Comparison of ENCODE assay signal across 16 cellular contexts in genomic region chr22:19130959-19131684, GRCh38. TPM values are rescaled to one million over a fixed set of nuclear protein-coding genes. Genes with fewer than 3 reads are reported as not detected.
"Had no signal": no experiment of that assay in that cellular context is flagged by ENCODE, and none has a peak within 500 bp of the region (broad histone marks: within the 10 kb centered on the region; RNA-seq: fewer than 3 reads in every experiment).

TSS of gene TSSK2 (plus strand) at chr22:19131308. CDS start at chr22:19131400, 92 bp downstream.

- DNase-seq: activated CD4-positive, alpha-beta T cell treated with anti-CD3 and anti-CD28 coated beads, Interleukin-2, amount 50 U/mL, for 1 hour; activated CD4-positive, CD25-positive, alpha-beta regulatory T cell; activated CD8-positive, alpha-beta memory T cell treated with anti-CD3 and anti-CD28 coated beads, Interleukin-2, amount 10 ng/mL, durations not matched to agents 7 days and 5 days; activated effector memory CD4-positive, alpha-beta T cell treated with anti-CD3 and anti-CD28 coated beads, Interleukin-2, amount 50 U/mL, for 16 hours; activated naive CD8-positive, alpha-beta T cell treated with anti-CD3 and anti-CD28 coated beads for 36 hours; activated T-cell treated with anti-CD3 and anti-CD28 coated beads, Interleukin-2, amount 50 U/mL, for 4 hours; brain microvascular endothelial cell; lower lobe of right lung; naive B cell; small intestine; T-helper 2 cell; tibial artery; uterus had no signal

- H3K27me3 Mint-ChIP-seq: activated CD8-positive, alpha-beta memory T cell treated with anti-CD3 and anti-CD28 coated beads, Interleukin-2, amount 10 ng/mL, durations not matched to agents 7 days and 5 days; activated naive CD8-positive, alpha-beta T cell treated with anti-CD3 and anti-CD28 coated beads for 36 hours; naive B cell had no signal

- ATAC-seq: activated CD8-positive, alpha-beta memory T cell treated with anti-CD3 and anti-CD28 coated beads, Interleukin-2, amount 10 ng/mL, durations not matched to agents 7 days and 5 days; activated T-cell treated with anti-CD3 and anti-CD28 coated beads, Interleukin-2, amount 50 U/mL, for 4 hours; lower lobe of right lung had no signal

- H3K27ac Mint-ChIP-seq: activated CD8-positive, alpha-beta memory T cell treated with anti-CD3 and anti-CD28 coated beads, Interleukin-2, amount 10 ng/mL, durations not matched to agents 7 days and 5 days; activated naive CD8-positive, alpha-beta T cell treated with anti-CD3 and anti-CD28 coated beads for 36 hours had no signal

- H3K4me3 ChIP-seq: lower lobe of right lung, right atrium auricular region, tibial artery, uterus had no signal

- H3K4me1 Mint-ChIP-seq: activated CD8-positive, alpha-beta memory T cell treated with anti-CD3 and anti-CD28 coated beads, Interleukin-2, amount 10 ng/mL, durations not matched to agents 7 days and 5 days had no signal

- H3K9me3 Mint-ChIP-seq: activated naive CD8-positive, alpha-beta T cell treated with anti-CD3 and anti-CD28 coated beads for 36 hours; activated T-cell treated with anti-CD3 and anti-CD28 coated beads, Interleukin-2, amount 50 U/mL, for 4 hours; naive B cell had no signal

- H3K36me3 ChIP-seq: uterus had no signal

- H3K4me1 ChIP-seq: lower lobe of right lung, right atrium auricular region, tibial artery, uterus had no signal

- H3K27ac ChIP-seq: brain microvascular endothelial cell, lower lobe of right lung, neutrophil, right atrium auricular region, tibial artery, uterus had no signal

- H3K27me3 ChIP-seq: brain microvascular endothelial cell, neutrophil, right atrium auricular region, tibial artery, uterus had no signal

- H3K4me3 Mint-ChIP-seq: activated CD8-positive, alpha-beta memory T cell treated with anti-CD3 and anti-CD28 coated beads, Interleukin-2, amount 10 ng/mL, durations not matched to agents 7 days and 5 days; activated naive CD8-positive, alpha-beta T cell treated with anti-CD3 and anti-CD28 coated beads for 36 hours; activated T-cell treated with anti-CD3 and anti-CD28 coated beads, Interleukin-2, amount 50 U/mL, for 4 hours had no signal

- H3K9me3 ChIP-seq: lower lobe of right lung, neutrophil, right atrium auricular region, tibial artery, uterus had no signal

RNA-seq across cellular contexts. Expression of gene TSSK2, which starts in this region (rescaled TPM):
- total RNA-seq: activated CD8-positive, alpha-beta memory T cell treated with anti-CD3 and anti-CD28 coated beads, Interleukin-2, amount 10 ng/mL, durations not matched to agents 7 days and 5 days; activated naive CD8-positive, alpha-beta T cell treated with anti-CD3 and anti-CD28 coated beads for 36 hours; activated T-cell treated with anti-CD3 and anti-CD28 coated beads, Interleukin-2, amount 50 U/mL, for 4 hours; lower lobe of right lung; posterior vena cava; right atrium auricular region had no signal
